8 cellular contexts compared by ENCODE assay signal in the genomic region with DNA sequence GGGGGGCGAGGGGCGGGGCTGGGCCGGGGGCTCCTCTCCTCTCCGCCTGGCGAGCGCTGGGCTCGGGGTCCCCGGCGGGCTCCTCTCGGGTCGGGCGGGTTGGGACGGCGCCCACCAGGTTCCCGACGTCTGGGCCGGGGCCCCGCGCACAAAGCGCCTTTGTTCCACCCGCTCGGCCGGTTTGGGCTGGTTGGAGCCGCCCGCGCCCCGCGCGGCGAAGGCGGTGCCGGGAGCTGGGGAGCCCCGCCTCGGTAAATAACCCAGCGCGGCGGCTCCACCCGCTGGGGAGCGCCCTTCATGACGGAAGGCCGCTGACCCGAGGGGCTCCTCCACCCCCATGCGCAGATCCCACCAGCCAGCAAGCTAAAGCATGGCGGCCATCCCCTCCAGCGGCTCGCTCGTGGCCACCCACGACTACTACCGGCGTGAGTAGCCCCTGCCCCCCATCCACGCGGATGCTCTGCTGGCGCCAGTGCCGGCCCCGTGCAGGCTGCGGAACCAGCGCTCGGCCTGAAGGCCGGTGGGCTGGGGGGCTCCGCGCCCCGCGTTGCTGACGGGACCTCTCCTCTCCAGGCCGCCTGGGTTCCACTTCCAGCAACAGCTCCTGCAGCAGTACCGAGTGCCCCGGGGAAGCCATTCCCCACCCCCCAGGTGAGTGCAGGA. TPM values are rescaled to one million over a fixed set of nuclear protein-coding genes. Genes with fewer than 3 reads are reported as not detected.
DNase-seq lines count a peak whose midpoint lies in the region; ATAC-seq and TF ChIP-seq lines count a peak whose summit lies in the region.

No MANE protein-coding gene starts in this region.

- H3K36me3 ChIP-seq in mucosa of stomach (ENCODE audit: control insufficient read depth, insufficient read depth, low read length), result peaks cover 11% of the 10 kb centered on the region

- H3K27me3 ChIP-seq in mucosa of stomach (ENCODE audit: control insufficient read depth, insufficient read depth, low read length), result no peaks in the 10 kb centered on the region

- ATAC-seq in GM18502 (IDR thresholded peaks at IDR 0.05; ENCODE audit: poor library complexity, unreplicated experiment), result peak; percentile 59
- ATAC-seq in HG02981 (IDR thresholded peaks at IDR 0.05; ENCODE audit: unreplicated experiment), result peak; percentile 38
- peak; percentile 68 for ATAC-seq in esophagus mucosa

- TF ChIP-seq CTCF in 22Rv1 (IDR thresholded peaks at IDR 0.05), result no peak

- peaks cover 32% of the 10 kb centered on the region for H3K4me1 ChIP-seq in mucosa of stomach (ENCODE audit: control insufficient read depth, insufficient read depth, low read length)

- DNase-seq in NCI-H526 (lab: John Stamatoyannopoulos, UW), result peak; percentile 68 to 92
- peak; percentile 75 for DNase-seq in activated T-cell treated with anti-CD3 and anti-CD28 coated beads, Interleukin-2, amount 50 U/mL, for 1 hour
- peak; percentile 36 to 42 for DNase-seq in stimulated activated CD8-positive, alpha-beta memory T cell treated with anti-CD3 and anti-CD28 coated beads, Interleukin-7, amount 100 ng/mL, for 1 hour (ENCODE audit: low read depth in 2 of 2)

- H3K9me3 ChIP-seq in mucosa of stomach (ENCODE audit: control insufficient read depth, low read length), result no peaks in the 10 kb centered on the region

- H3K27ac ChIP-seq in 22Rv1, result peak overlapping the region; percentile 92

- H3K4me3 ChIP-seq in mucosa of stomach (ENCODE audit: low read length), result peak overlapping the region; percentile 98

- H3K9ac ChIP-seq in mucosa of stomach (ENCODE audit: low read length), result peak overlapping the region; percentile 87

RNA-seq across cellular contexts. Expression of a gene that starts 0.5 kb away (rescaled TPM):
- 459 TPM for total RNA-seq in esophagus mucosa

RNA-seq across cellular contexts. Expression of a gene that starts 16.1 kb away (rescaled TPM):
- 92.7 TPM for total RNA-seq in esophagus mucosa

RNA-seq across cellular contexts. Expression of a gene that starts 22.2 kb away (rescaled TPM):
- total RNA-seq in esophagus mucosa, result 0.76 TPM

RNA-seq across cellular contexts. Expression of a gene that starts 26.5 kb away (rescaled TPM):
- 0.44 TPM for total RNA-seq in esophagus mucosa

RNA-seq across cellular contexts. Expression of a gene that starts 32.9 kb away (rescaled TPM):
- total RNA-seq in esophagus mucosa, result 0.28 TPM

Comparison
In these comparisons a context has a peak if more than half of its experiments do, and no peak if none do; other contexts are left out.
1. Peak in every context shown above with its lines: DNase-seq, ATAC-seq, H3K4me3 ChIP-seq and H3K27ac ChIP-seq.